ENCODE assay signal across 24 cellular contexts in genomic region chr13:87622921-87623320, GRCh38. TPM values are rescaled to one million over a fixed set of nuclear protein-coding genes. Genes with fewer than 3 reads are reported as not detected.
DNase-seq lines count a peak whose midpoint lies in the region.
"Had no signal": no experiment of that assay in that cellular context is flagged by ENCODE, and none has a peak within 500 bp of the region (broad histone marks: within the 10 kb centered on the region; RNA-seq: fewer than 3 reads in every experiment).

No MANE protein-coding gene starts in this region.

- H3K79me2 ChIP-seq in Karpas-422 (ENCODE audit: low read length), result no peaks in the 10 kb centered on the region

- H3K9ac ChIP-seq in Karpas-422 (ENCODE audit: low read length), result no peak overlapping the region

- no peaks in the 10 kb centered on the region for H4K20me1 ChIP-seq in Karpas-422 (ENCODE audit: insufficient read depth, low read depth, low read length)

- 0 out of 2 replicates have a peak, but pooled peaks cover 3% of the 10 kb centered on the region for H3K9me3 ChIP-seq in Karpas-422 (ENCODE audit: low read length)
- H3K9me3 ChIP-seq: SJCRH30 had no signal

- H3K4me2 ChIP-seq in Karpas-422 (ENCODE audit: low read depth, low read length, poor library complexity, severe bottlenecking), result no peak overlapping the region

- peak overlapping the region; percentile 82 for H2AFZ ChIP-seq in Karpas-422 (ENCODE audit: low read length)

- H3K27ac ChIP-seq in Karpas-422 (ENCODE audit: low read length), result no peak overlapping the region
- H3K27ac ChIP-seq: SJCRH30 had no signal

- no peak overlapping the region for H3K4me3 ChIP-seq in Karpas-422 (ENCODE audit: low read length)
- H3K4me3 ChIP-seq: GM12878, K562, SJCRH30 had no signal

- DNase-seq in Karpas-422 (no peak), NCI-H2081 (lab: John Stamatoyannopoulos, UW) (peak; percentile 28 to 87), NCI-H69 (lab: John Stamatoyannopoulos, UW) (peak; percentile 93), medulla oblongata (ENCODE audit: extremely low spot score) (peak; percentile 44), SK-N-DZ (ENCODE audit: low spot score) (no peak), DMS 273 treated with DMSO at 0.1 percent for 48 hours (lab: John Stamatoyannopoulos, UW) (no peak), GF-D8 (lab: John Stamatoyannopoulos, UW) (no peak)
- DNase-seq: DMS79, H9, MM.1S, NCI-H1048, NCI-H1694, NCI-H2107, NCI-H2227 treated with DMSO at 0.1 percent for 48 hours, NCI-H524, NCI-H82, OCI-M1, SJCRH30, T-helper 1 cell had no signal

- H3K4me1 ChIP-seq in Karpas-422 (ENCODE audit: low read length), result no peaks in the 10 kb centered on the region
- H3K4me1 ChIP-seq: SJCRH30 had no signal

- no peaks in the 10 kb centered on the region for H3K9me2 ChIP-seq in Karpas-422 (replicated peaks; ENCODE audit: insufficient read depth, low read length)

- H3K27me3 ChIP-seq in Karpas-422 (ENCODE audit: low read length), result no peaks in the 10 kb centered on the region
- H3K27me3 ChIP-seq: SJCRH30 had no signal

- no peaks in the 10 kb centered on the region for H3K36me3 ChIP-seq in Karpas-422 (ENCODE audit: insufficient read depth, low read length)
- H3K36me3 ChIP-seq: SJCRH30 had no signal

RNA-seq across cellular contexts. Expression of gene SLITRK5, which starts 48.2 kb away (rescaled TPM):
- not detected in 2 replicates for total RNA-seq in Karpas-422 (2014; rRNA removed; shearing (Covaris generic); ENCODE audit: low replicate concordance)
- 1.6 and 1.9 TPM in 2 replicates for polyA plus RNA-seq in SK-N-DZ (2014; cell fraction: cytosol; rRNA removed)
- 2.2 and 2.7 TPM in 2 replicates for polyA plus RNA-seq in SK-N-DZ (2014; cell fraction: nucleus; rRNA removed)
- total RNA-seq: B cell, HepG2, K562 had no signal
- polyA plus RNA-seq: CD14-positive monocyte, HepG2 had no signal

Comparison
In these comparisons a context has a peak if more than half of its experiments do, and no peak if none do; other contexts are left out.
1. DNase-seq: peak in NCI-H2081 (2 of 2), NCI-H69 (single experiment) and medulla oblongata (single experiment); none in Karpas-422 (single experiment), SK-N-DZ (single experiment), DMS 273 treated with DMSO at 0.1 percent for 48 hours (single experiment) and GF-D8 (single experiment).